16 cellular contexts compared by ENCODE assay signal in the genomic region with DNA sequence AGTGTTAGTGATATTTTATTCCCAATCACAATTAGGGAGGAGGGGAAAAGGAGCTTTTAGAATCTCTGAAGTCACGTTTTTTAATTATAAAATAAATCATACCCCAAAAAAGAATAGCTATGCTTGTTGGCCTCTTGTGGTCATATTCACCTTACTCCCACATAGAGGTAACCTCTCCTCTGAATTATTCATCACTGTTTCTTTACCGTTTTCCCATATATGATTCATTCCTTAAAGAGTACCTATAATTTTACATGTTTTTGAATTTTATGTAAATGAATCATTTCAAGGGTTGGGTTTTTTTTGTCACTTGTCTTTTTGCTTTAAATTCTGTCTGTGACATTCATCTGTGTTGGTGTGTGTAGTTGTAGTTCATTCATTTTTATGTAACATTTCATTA. TPM values are rescaled to one million over a fixed set of nuclear protein-coding genes. Genes with fewer than 3 reads are reported as not detected.
DNase-seq lines count a peak whose midpoint lies in the region; ATAC-seq, FAIRE-seq and TF ChIP-seq lines count a peak whose summit lies in the region.
"Had no signal": no experiment of that assay in that cellular context is flagged by ENCODE, and none has a peak within 500 bp of the region (broad histone marks: within the 10 kb centered on the region; RNA-seq: fewer than 3 reads in every experiment).

No MANE protein-coding gene starts in this region.

- H3K9me3 Mint-ChIP-seq in activated T-cell treated with anti-CD3 and anti-CD28 coated beads, Interleukin-2, amount 50 U/mL, for 24 hours, result no peaks in the 10 kb centered on the region
- H3K9me3 Mint-ChIP-seq: CD4-positive, alpha-beta memory T cell; GM23338 had no signal

- H3K27me3 Mint-ChIP-seq in activated T-cell treated with anti-CD3 and anti-CD28 coated beads, Interleukin-2, amount 50 U/mL, for 24 hours, result no peaks in the 10 kb centered on the region
- H3K27me3 Mint-ChIP-seq: CD4-positive, alpha-beta memory T cell had no signal

- H3K4me1 ChIP-seq in PC-3 (ENCODE audit: insufficient read depth, low read length), result peaks cover 24% of the 10 kb centered on the region
- H3K4me1 ChIP-seq: BE2C had no signal

- FAIRE-seq in GM19239 (lab: Jason Lieb, UNC), result peak; percentile 11
- FAIRE-seq in bronchial epithelial cell (lab: Jason Lieb, UNC), result no peak
- FAIRE-seq: A549, G401.6 had no signal

- CTCF ChIA-PET in PC-3 (lab: Charles Lee), result interaction anchor here (0.6 kb wide), 1 partner anchor 100 kb away, joined by 3 read pairs; no protein-coding TSS in a partner anchor

- peak overlapping the region; percentile 52; the same call in 1 of the 2 replicates for H3K9ac ChIP-seq in PC-3 (ENCODE audit: low read length)

- H3K4me1 Mint-ChIP-seq in activated T-cell treated with anti-CD3 and anti-CD28 coated beads, Interleukin-2, amount 50 U/mL, for 24 hours (ENCODE audit: low read depth), result peaks cover 56% of the 10 kb centered on the region
- H3K4me1 Mint-ChIP-seq: GM23338 had no signal

- no TSS peak for BruUV-seq in PC-3 (replicated peaks; lab: Mats Ljungman, UMichigan)

- peaks cover 7% of the 10 kb centered on the region for H3K36me3 Mint-ChIP-seq in activated T-cell treated with anti-CD3 and anti-CD28 coated beads, Interleukin-2, amount 50 U/mL, for 24 hours (ENCODE audit: low read depth)

- H3K27me3 ChIP-seq in PC-3 (ENCODE audit: low read length) (no peaks in the 10 kb centered on the region), bronchial epithelial cell (ENCODE audit: control insufficient read depth, insufficient read depth, low read length) (no peaks in the 10 kb centered on the region)
- H3K27me3 ChIP-seq: BE2C had no signal

- no peaks in the 10 kb centered on the region for H3K79me2 ChIP-seq in PC-3 (ENCODE audit: low read length)

- peak overlapping the region; percentile 65 for H3K27ac Mint-ChIP-seq in activated T-cell treated with anti-CD3 and anti-CD28 coated beads, Interleukin-2, amount 50 U/mL, for 24 hours
- H3K27ac Mint-ChIP-seq: CD4-positive, alpha-beta memory T cell; GM23338 had no signal

- peaks cover 8% of the 10 kb centered on the region for H3F3A ChIP-seq in PC-3 (ENCODE audit: low read length, unreplicated experiment)

- no peaks in the 10 kb centered on the region for H4K20me1 ChIP-seq in PC-3 (ENCODE audit: low read length)

- H3K4me2 ChIP-seq in PC-3 (ENCODE audit: low read length), result peak overlapping the region; percentile 74
- H3K4me2 ChIP-seq: A549, GM23338 had no signal

- no peaks in the 10 kb centered on the region for H3K9me2 ChIP-seq in PC-3 (replicated peaks; ENCODE audit: low read length)

- intact Hi-C loops in PC-3 (cut with micrococcal nuclease), result no loop called here

- no peaks in the 10 kb centered on the region for H3K9me3 ChIP-seq in PC-3 (ENCODE audit: low read length)
- H3K9me3 ChIP-seq: A549, BE2C had no signal

- DNase-seq in activated T-cell treated with anti-CD3 and anti-CD28 coated beads, Interleukin-2, amount 50 U/mL, for 24 hours, result no peak
- DNase-seq in activated T-cell treated with anti-CD3 and anti-CD28 coated beads, Interleukin-2, amount 50 U/mL, for 48 hours, result no peak
- DNase-seq in GM19239 (ENCODE audit: insufficient read length, low spot score) (no peak), PC-3 (peak; percentile 79), bronchial epithelial cell (ENCODE audit: low read depth) (peak; percentile 52), caudate nucleus (lab: John Stamatoyannopoulos, UW) (no peak), mesenteric fat pad (ENCODE audit: low spot score) (no peak)
- DNase-seq: BE2C; CD4-positive, alpha-beta memory T cell; EL; H7 had no signal

- no peak overlapping the region for H2AFZ ChIP-seq in PC-3 (ENCODE audit: low read length)
- H2AFZ ChIP-seq: GM23338 had no signal

- H3K27ac ChIP-seq in PC-3 (ENCODE audit: low read length) (peak overlapping the region; percentile 87), caudate nucleus (ENCODE audit: low read depth, low read length) (no peak overlapping the region)
- H3K27ac ChIP-seq: A549, C4-2B, HL-60 had no signal

- peak overlapping the region; percentile 46 for H3K4me3 Mint-ChIP-seq in activated T-cell treated with anti-CD3 and anti-CD28 coated beads, Interleukin-2, amount 50 U/mL, for 24 hours
- H3K4me3 Mint-ChIP-seq: GM23338 had no signal

- H3K36me3 ChIP-seq in PC-3 (ENCODE audit: low read depth, low read length), result no peaks in the 10 kb centered on the region
- no peaks in the 10 kb centered on the region for H3K36me3 ChIP-seq in bronchial epithelial cell (ENCODE audit: control insufficient read depth, insufficient read depth, low read length)
- H3K36me3 ChIP-seq: BE2C had no signal

- POLR2A ChIA-PET in PC-3 (lab: Charles Lee; ENCODE audit: unreplicated experiment), result interaction anchor here (0.6 kb wide), 1 partner anchor 195 kb away, joined by 4 read pairs; no protein-coding TSS in a partner anchor

- peak; percentile 82 for ATAC-seq in PC-3
- ATAC-seq: A549, GM23338 had no signal

- H3K4me3 ChIP-seq in PC-3 (ENCODE audit: low read length), result peak overlapping the region; percentile 38
- no peak overlapping the region for H3K4me3 ChIP-seq in bronchial epithelial cell (ENCODE audit: low read depth, low read length)
- H3K4me3 ChIP-seq: A549, GM23338 had no signal

- TF ChIP-seq CTCF in PC-3 (conservative IDR thresholded peaks at IDR 0.05; ENCODE audit: low read depth, low read length), result no peak
- TF ChIP-seq CTCF in bronchial epithelial cell (IDR thresholded peaks at IDR 0.05; ENCODE audit: insufficient read depth, low read length, severe bottlenecking), result no peak

RNA-seq across cellular contexts. Expression of a gene that starts 4.1 kb away (rescaled TPM):
- not detected in 2 replicates for total RNA-seq in PC-3 (2014; rRNA removed)
- 1.3 and 2.6 TPM in 2 replicates for total RNA-seq in bronchial epithelial cell
- total RNA-seq in mesenteric fat pad, result 3.0 TPM

Comparison
In these comparisons a context has a peak if more than half of its experiments do, and no peak if none do; other contexts are left out.
1. DNase-seq: peak in PC-3 (single experiment) and bronchial epithelial cell (single experiment); none in activated T-cell treated with anti-CD3 and anti-CD28 coated beads, Interleukin-2, amount 50 U/mL, for 24 hours (single experiment), activated T-cell treated with anti-CD3 and anti-CD28 coated beads, Interleukin-2, amount 50 U/mL, for 48 hours (0 of 2), GM19239 (single experiment), caudate nucleus (0 of 61) and mesenteric fat pad (single experiment).